ENCODE assay signal across 9 cellular contexts in genomic region chr12:108728820-108729611, GRCh38. TPM values are rescaled to one million over a fixed set of nuclear protein-coding genes. Genes with fewer than 3 reads are reported as not detected.
DNase-seq lines count a peak whose midpoint lies in the region; ATAC-seq and TF ChIP-seq lines count a peak whose summit lies in the region.
"Had no signal": no experiment of that assay in that cellular context is flagged by ENCODE, and none has a peak within 500 bp of the region (broad histone marks: within the 10 kb centered on the region; RNA-seq: fewer than 3 reads in every experiment).

No MANE protein-coding gene starts in this region.

- 71 to 83% (median 73%) methylated on average over 9 of the region's 9 CpGs for WGBS in spleen, 5 donors

- no peak for TF ChIP-seq POLR2A in gastrocnemius medialis (IDR thresholded peaks at IDR 0.05)
- TF ChIP-seq POLR2A in spleen (IDR thresholded peaks at IDR 0.05) = no peak

- H3K4me1 ChIP-seq in gastrocnemius medialis = peaks cover 55% of the 10 kb centered on the region in 2 donors
- peaks cover 11 to 82% (median 54%) of the 10 kb centered on the region in 6 donors for H3K4me1 ChIP-seq in spleen

- H3K9me3 ChIP-seq in gastrocnemius medialis (no peaks in the 10 kb centered on the region), spleen (no peaks in the 10 kb centered on the region)

- DNase-seq in fibroblast of the aortic adventitia (ENCODE audit: low read depth) = peak; percentile 60
- no peak for DNase-seq in gastrocnemius medialis
- DNase-seq in spleen = no peak
- DNase-seq: activated naive CD4-positive, alpha-beta T cell treated with anti-CD3 and anti-CD28 coated beads for 36 hours had no signal

- no peaks in the 10 kb centered on the region for H3K36me3 ChIP-seq in gastrocnemius medialis
- H3K36me3 ChIP-seq in spleen = no peaks in the 10 kb centered on the region

- H3K27me3 ChIP-seq in gastrocnemius medialis = no peaks in the 10 kb centered on the region
- H3K27me3 ChIP-seq in spleen (replicated peaks in 1 of 7) = no peaks in the 10 kb centered on the region

- in situ Hi-C loops in gastrocnemius medialis (cut with MboI; ENCODE audit: low sequenced_read_pairs in 4 of 4) = loop anchor here in 1 of 4 donors (10.0 kb wide), 1 partner anchor 64 kb away; no protein-coding TSS in a partner anchor

- H3K27ac ChIP-seq in VCaP = peak overlapping the region; percentile 87
- peak overlapping the region; percentile 96 to 100 (median 100) for H3K27ac ChIP-seq in gastrocnemius medialis
- H3K27ac ChIP-seq in spleen = peak overlapping the region in 4 of 8 donors; percentile 95 to 97 (median 97)

- TF ChIP-seq CTCF in VCaP (conservative IDR thresholded peaks at IDR 0.05) (no peak), fibroblast of the aortic adventitia (IDR thresholded peaks at IDR 0.05; ENCODE audit: insufficient read depth, low read length) (no peak), gastrocnemius medialis (IDR thresholded peaks at IDR 0.05 in 4 of 5, conservative IDR thresholded peaks at IDR 0.05 in 1 of 5) (no peak), spleen (IDR thresholded peaks at IDR 0.05 in 8 of 11, conservative IDR thresholded peaks at IDR 0.05 in 3 of 11) (no peak)

- H3K4me3 ChIP-seq in GM08714 (ENCODE audit: low read length) (peak overlapping the region; percentile 88; the same call in 1 of the 2 replicates), fibroblast of the aortic adventitia (ENCODE audit: low read depth, low read length) (peak overlapping the region; percentile 96), gastrocnemius medialis (peak overlapping the region; percentile 91 to 99 (median 96)), spleen (peak overlapping the region in 3 of 8 donors; percentile 82 to 94 (median 87))

- intact Hi-C loops in gastrocnemius medialis (cut with DNase I; ENCODE audit: low total_unique reads) (no loop called here), spleen (cut with DNase I; ENCODE audit: low total_unique reads) (no loop called here)

- ATAC-seq in gastrocnemius medialis (no peak), GM19467 (IDR thresholded peaks at IDR 0.05; ENCODE audit: unreplicated experiment) (no peak), HG02571 (IDR thresholded peaks at IDR 0.05; ENCODE audit: unreplicated experiment) (no peak), GM19351 (IDR thresholded peaks at IDR 0.05; ENCODE audit: unreplicated experiment) (no peak)

RNA-seq across cellular contexts. Expression of gene CORO1C, which starts 2.3 kb away (rescaled TPM):
- 202 and 234 TPM in 2 replicates for total RNA-seq in fibroblast of the aortic adventitia (ENCODE audit: low replicate concordance)
- 10 to 100 TPM; 24.7 to 47.6 (median 30.9) TPM for total RNA-seq in gastrocnemius medialis
- 100 to 1,000 TPM in 2 of 7 donors, 10 to 100 TPM in 5; 71.2 to 119 (median 79.1) TPM for total RNA-seq in spleen
- polyA plus RNA-seq in spleen = 10 to 100 TPM; 12.0 to 26.1 (median 17.1) TPM
